ENCODE assay signal across 12 cellular contexts in genomic region chr5:180591249-180591887, GRCh38. TPM values are rescaled to one million over a fixed set of nuclear protein-coding genes. Genes with fewer than 3 reads are reported as not detected.
DNase-seq lines count a peak whose midpoint lies in the region; ATAC-seq, FAIRE-seq and TF ChIP-seq lines count a peak whose summit lies in the region.
"Had no signal": no experiment of that assay in that cellular context is flagged by ENCODE, and none has a peak within 500 bp of the region (broad histone marks: within the 10 kb centered on the region; RNA-seq: fewer than 3 reads in every experiment).

TSS of gene SCGB3A1 (minus strand) at chr5:180591499. CDS start at chr5:180591462, 37 bp downstream.

- DNase-seq in A549 (ENCODE audit: low read depth in 1 of 2, low spot score in 1 of 2) (no peak), GM23338 (ENCODE audit: low spot score) (peak; percentile 63), dermis blood vessel endothelial cell (peak; percentile 23), GM10248 (ENCODE audit: extremely low spot score) (no peak), T-helper 9 cell (no peak), NCI-H187 treated with DMSO at 0.1 percent for 48 hours (lab: John Stamatoyannopoulos, UW) (no peak)
- DNase-seq in naive thymus-derived CD8-positive, alpha-beta T cell = no peak
- DNase-seq: activated T-cell treated with anti-CD3 and anti-CD28 coated beads, Interleukin-2, amount 50 U/mL, for 4 hours; COR-L47; thyroid gland had no signal

- no peak for TF ChIP-seq CTCF in A549 (IDR thresholded peaks at IDR 0.05)
- no peak for TF ChIP-seq CTCF in GM23338 (conservative IDR thresholded peaks at IDR 0.05; ENCODE audit: low read depth in 2 of 2)
- no peak for TF ChIP-seq CTCF in GM10248 (IDR thresholded peaks at IDR 0.05; ENCODE audit: control extremely low read depth, extremely low read depth, low read depth, missing control alignments)

- peak within 1 kb of the TSS; percentile 64 for H3K4me2 ChIP-seq in A549
- peak within 1 kb of the TSS; percentile 86 for H3K4me2 ChIP-seq in GM23338

- peaks cover 10% of the 10 kb centered on the region for H3K4me1 Mint-ChIP-seq in GM23338
- peaks cover 4 to 10% (median 7%) of the 10 kb centered on the region in 4 donors for H3K4me1 Mint-ChIP-seq in naive thymus-derived CD8-positive, alpha-beta T cell

- TF ChIP-seq EP300 in A549 (IDR thresholded peaks at IDR 0.05) = no peak

- H3F3A ChIP-seq in GM23338 (replicated peaks; ENCODE audit: low read depth) = peaks cover 7% of the 10 kb centered on the region; the same call in 1 of the 2 replicates

- peak within 1 kb of the TSS; percentile 72 for H3K4me3 Mint-ChIP-seq in GM23338
- H3K4me3 Mint-ChIP-seq in naive thymus-derived CD8-positive, alpha-beta T cell = peak within 1 kb of the TSS in 9 of 10 donors; percentile 52 to 82 (median 69)
- H3K4me3 Mint-ChIP-seq: activated T-cell treated with anti-CD3 and anti-CD28 coated beads, Interleukin-2, amount 50 U/mL, for 4 hours had no signal

- H3K9me3 Mint-ChIP-seq in GM23338 = peaks cover 3% of the 10 kb centered on the region; the same call in 1 of the 3 replicates
- H3K9me3 Mint-ChIP-seq in naive thymus-derived CD8-positive, alpha-beta T cell = peaks cover 0 to 1% (median 0%) of the 10 kb centered on the region in 9 donors
- H3K9me3 Mint-ChIP-seq: activated T-cell treated with anti-CD3 and anti-CD28 coated beads, Interleukin-2, amount 50 U/mL, for 4 hours had no signal

- H3K27ac ChIP-seq in A549 (peak within 1 kb of the TSS in 1 of 2 experiments; percentile 49; a peak in 2 of 6 replicates), GM23338 (ENCODE audit: low read depth) (no peak within 1 kb of the TSS)
- H3K27ac ChIP-seq: epithelial cell of prostate, thyroid gland had no signal

- H3K4me3 ChIP-seq in A549 (peak within 1 kb of the TSS; percentile 25; the same call in 1 of the 3 replicates), GM23338 (peak within 1 kb of the TSS; percentile 60)

- H3K9me3 ChIP-seq in A549 = no peaks in the 10 kb centered on the region
- H3K9me3 ChIP-seq: thyroid gland had no signal

- H3K4me1 ChIP-seq in A549 (no peaks in the 10 kb centered on the region), GM23338 (ENCODE audit: insufficient read depth) (0 out of 2 replicates have a peak, but pooled peaks cover 6% of the 10 kb centered on the region)

- FAIRE-seq in A549 (lab: Jason Lieb, UNC) = no peak

- POLR2A ChIA-PET in A549 (lab: Yijun Ruan, JAX) (no interaction called here), GM10248 (lab: Yijun Ruan, JAX) (no interaction called here)
- POLR2A ChIA-PET in naive thymus-derived CD8-positive, alpha-beta T cell (lab: Charles Lee) = interaction anchor here (1.1 to 6.2 kb wide), 9 partner anchors 10 to 239 kb away, joined by 3 to 95 read pairs (median 9); partner anchors contain the start of gene CNOT6

- CTCF ChIA-PET in A549 (lab: Yijun Ruan, JAX) (interaction anchor here (1.0 to 1.6 kb wide), 2 partner anchors 14 to 28 kb away, joined by 4 to 5 read pairs; no protein-coding TSS in a partner anchor), GM10248 (lab: Yijun Ruan, JAX) (no interaction called here)

- no peaks in the 10 kb centered on the region for H3K9me2 ChIP-seq in GM23338 (ENCODE audit: insufficient read depth)

- 75% methylated on average over 21 of the region's 69 CpGs for WGBS in A549 (ENCODE audit: missing lambda C conversion rate)

- ATAC-seq in A549 (no peak), GM23338 (peak; percentile 49), GM18502 (IDR thresholded peaks at IDR 0.05; ENCODE audit: poor library complexity, unreplicated experiment) (no peak)
- peak in 1 of 2 donors; percentile 35 for ATAC-seq in naive thymus-derived CD8-positive, alpha-beta T cell

- H3K27me3 ChIP-seq in GM23338 (ENCODE audit: insufficient read depth) = peaks cover 54% of the 10 kb centered on the region
- H3K27me3 ChIP-seq: thyroid gland had no signal

- no peak for TF ChIP-seq RAD21 in A549 (conservative IDR thresholded peaks at IDR 0.05 in 1 of 2, IDR thresholded peaks at IDR 0.05 in 1 of 2)

- H3K79me2 ChIP-seq in GM23338 (replicated peaks; ENCODE audit: insufficient read depth) = no peaks in the 10 kb centered on the region

- peak within 1 kb of the TSS; percentile 96 for H2AFZ ChIP-seq in GM23338

- TF ChIP-seq POLR2A in A549 (IDR thresholded peaks at IDR 0.05; ENCODE audit: low read length) = no peak

- peaks cover 5% of the 10 kb centered on the region; the same call in 1 of the 3 replicates for H3K36me3 Mint-ChIP-seq in GM23338 (ENCODE audit: low read depth)
- peaks cover 0 to 5% (median 0%) of the 10 kb centered on the region in 3 donors for H3K36me3 Mint-ChIP-seq in naive thymus-derived CD8-positive, alpha-beta T cell

- no peak within 1 kb of the TSS for H3K27ac Mint-ChIP-seq in GM23338
- H3K27ac Mint-ChIP-seq in naive thymus-derived CD8-positive, alpha-beta T cell = peak within 1 kb of the TSS in 2 of 10 donors; percentile 47 to 87

- peaks cover 42% of the 10 kb centered on the region for H3K27me3 Mint-ChIP-seq in GM23338 (ENCODE audit: insufficient read depth, low read depth, poor library complexity)
- H3K27me3 Mint-ChIP-seq in naive thymus-derived CD8-positive, alpha-beta T cell = peaks cover 10 to 42% (median 22%) of the 10 kb centered on the region in 5 donors

- no peaks in the 10 kb centered on the region for H3K36me3 ChIP-seq in GM23338 (ENCODE audit: insufficient read depth)
- H3K36me3 ChIP-seq: thyroid gland had no signal

- no peaks in the 10 kb centered on the region for H4K20me1 ChIP-seq in GM23338 (replicated peaks; ENCODE audit: insufficient read depth)

TF ChIP-seq in A549, 52 proteins besides CTCF, POLR2A, EP300 and RAD21 (continues in another document):
- no peak for TF ChIP-seq JUN (IDR thresholded peaks at IDR 0.05)
- TF ChIP-seq BHLHE40 (IDR thresholded peaks at IDR 0.05; ENCODE audit: low read depth, low read length) = no peak
- TF ChIP-seq HMGXB4 (CRISPR knock-in tag; IDR thresholded peaks at IDR 0.05; ENCODE audit: borderline replicate concordance) = no peak
- TF ChIP-seq SMC3 (IDR thresholded peaks at IDR 0.05) = no peak
- no peak for TF ChIP-seq HOXB5 (CRISPR knock-in tag; IDR thresholded peaks at IDR 0.05)
- no peak for TF ChIP-seq ATOH8 (CRISPR knock-in tag; IDR thresholded peaks at IDR 0.05; ENCODE audit: low read depth)

TF ChIP-seq in GM23338, 12 proteins besides CTCF, POLR2A, EP300 and RAD21:
- peak; percentile 49 for TF ChIP-seq EZH2 (IDR thresholded peaks at IDR 0.05; ENCODE audit: low read depth, unreplicated experiment)
- no peak for TF ChIP-seq ZNF331 (CRISPR knock-in tag; IDR thresholded peaks at IDR 0.05; ENCODE audit: low read depth)
TF ChIP-seq in GM23338: peak in this region for 1.

RNA-seq across cellular contexts. Expression of gene SCGB3A1, which starts in this region (rescaled TPM):
- polyA plus RNA-seq in A549 (2011; rRNA removed) = not detected in 2 replicates
- polyA plus RNA-seq in A549 (2012; cell fraction: cytosol; rRNA removed) = not detected in 2 replicates
- polyA plus RNA-seq in A549 (2012; cell fraction: nucleus; rRNA removed) = not detected in 2 replicates
- polyA plus RNA-seq in A549 (2017; fragmentation: RNase III; extraction: RNeasy Plus Mini Kit Qiagen cat#74134 plus additional on column Dnase treatment) = not detected in 3 replicates
- not detected in 2 replicates for polyA minus RNA-seq in A549 (2011; rRNA and poly(A)+ RNA removed)
- not detected in 2 replicates for total RNA-seq in GM23338 (2014; rRNA removed; shearing (Covaris generic))
- not detected in 2 replicates for polyA plus RNA-seq in GM23338 (2016; fragmentation: Nextera tagmentation; extraction: Ambion mirVana)
- total RNA-seq in dermis blood vessel endothelial cell = 0.74 and 0.85 TPM in 2 replicates
- total RNA-seq in naive thymus-derived CD8-positive, alpha-beta T cell = 10 to 100 TPM; 40.1 to 42.7 TPM
- not detected for polyA plus RNA-seq in naive thymus-derived CD8-positive, alpha-beta T cell

Comparison
In these comparisons a context has a peak if more than half of its experiments do, and no peak if none do; other contexts are left out.
1. RNA of gene SCGB3A1 (total RNA-seq): 40.1 to 42.7 TPM in naive thymus-derived CD8-positive, alpha-beta T cell; 0.74 to 0.85 TPM in dermis blood vessel endothelial cell and not detected in GM23338; every median in the first group is over 10 times any median in the second.
2. Peak in DNase-seq, ATAC-seq, H3K4me3 ChIP-seq and H3K4me2 ChIP-seq in GM23338; RNA of the gene not detected or under 1 TPM.
3. Peak in DNase-seq in dermis blood vessel endothelial cell; RNA of the gene not detected or under 1 TPM.